ENCODE assay signal across 7 cellular contexts in genomic region chr2:111346018-111346932, GRCh38.
DNase-seq lines count a peak whose midpoint lies in the region; ATAC-seq, FAIRE-seq and TF ChIP-seq lines count a peak whose summit lies in the region.
"Not testable (repeated sequence)": the region's sequence is repeated elsewhere in the genome, so short reads cannot be mapped to it uniquely, and the experiment has no call there.

No MANE protein-coding gene starts in this region.

- intact Hi-C loops in K562 (cut with micrococcal nuclease); left ventricle myocardium inferior (cut with micrococcal nuclease); gastrocnemius medialis (cut with DNase I; ENCODE audit: low total_unique reads): not testable (repeated sequence)

- H2AFZ ChIP-seq in K562 (ENCODE audit: low read depth, low read length): not testable (repeated sequence)

- ATAC-seq in K562: peak; percentile 86
- peak; percentile 86 to 90 for ATAC-seq in gastrocnemius medialis

- TF ChIP-seq CTCF in K562 (IDR thresholded peaks at IDR 0.05 in 2 of 3, conservative IDR thresholded peaks at IDR 0.05 in 1 of 3; ENCODE audit: insufficient read depth in 2 of 3, low read depth in 1 of 3, low read length in 3 of 3); left ventricle myocardium inferior (IDR thresholded peaks at IDR 0.05; ENCODE audit: borderline replicate concordance); gastrocnemius medialis (IDR thresholded peaks at IDR 0.05 in 4 of 5, conservative IDR thresholded peaks at IDR 0.05 in 1 of 5): not testable (repeated sequence)

- peak overlapping the region; percentile 41 for H3K4me2 ChIP-seq in K562 (ENCODE audit: insufficient read depth, low read length)

- not testable (repeated sequence) for TF ChIP-seq POLR2A in K562 (conservative IDR thresholded peaks at IDR 0.05); gastrocnemius medialis (IDR thresholded peaks at IDR 0.05)

- H3K9me3 ChIP-seq in K562 (replicated peaks; ENCODE audit: control insufficient read depth, insufficient read depth, low read depth, low read length); left ventricle myocardium inferior (replicated peaks); mesodermal cell (ENCODE audit: control insufficient read depth, low read length); gastrocnemius medialis: not testable (repeated sequence)

- not testable (repeated sequence) for H3K4me1 ChIP-seq in K562 (replicated peaks in 1 of 2; ENCODE audit: control insufficient read depth in 2 of 2, insufficient read depth in 2 of 2, low read length in 2 of 2); left ventricle myocardium inferior; mesodermal cell (ENCODE audit: control insufficient read depth, insufficient read depth, low read length, poor library complexity, severe bottlenecking); gastrocnemius medialis

- in situ Hi-C loops in K562 (cut with MboI); gastrocnemius medialis (cut with MboI; ENCODE audit: low sequenced_read_pairs in 4 of 4): not testable (repeated sequence)

- not testable (repeated sequence) for TF ChIP-seq RAD21 in K562 (CRISPR knock-in tag; conservative IDR thresholded peaks at IDR 0.05 in 1 of 2, IDR thresholded peaks at IDR 0.05 in 1 of 2)

- H4K20me1 ChIP-seq in K562 (replicated peaks; ENCODE audit: control insufficient read depth, insufficient read depth, low read length): not testable (repeated sequence)

- not testable (repeated sequence) for TF ChIP-seq EP300 in K562 (IDR thresholded peaks at IDR 0.05; ENCODE audit: low read length)

- H3K9me1 ChIP-seq in K562 (ENCODE audit: control insufficient read depth, insufficient read depth, low read length): not testable (repeated sequence)

- H3K79me2 ChIP-seq in K562 (ENCODE audit: control insufficient read depth, insufficient read depth, low read length): not testable (repeated sequence)

- DNase-seq in EH (ENCODE audit: low read depth): peak; percentile 64
- peak; percentile 4 for DNase-seq in RCC 7860 (ENCODE audit: low spot score)
- peak in 1 of 4 experiments; percentile 75 for DNase-seq in K562 (ENCODE audit: extremely low read depth in 1 of 4, low spot score in 3 of 4)
- DNase-seq in fibroblast of gingiva (ENCODE audit: low read depth): peak; percentile 32
- peak; percentile 69 for DNase-seq in left ventricle myocardium inferior
- peak in 1 of 2 donors; percentile 56 for DNase-seq in gastrocnemius medialis

- WGBS in K562 (ENCODE audit: insufficient coverage, low coverage, missing lambda C conversion rate): 0% methylated on average over 4 of the region's 14 CpGs
- WGBS in mesodermal cell (ENCODE audit: insufficient coverage in 2 of 2), 2 experiments: no CpG with 5 or more reads among the region's 14 CpGs

- POLR2A ChIA-PET in K562 (lab: Yijun Ruan, JAX): not testable (repeated sequence)

- not testable (repeated sequence) for H3K9ac ChIP-seq in K562 (ENCODE audit: insufficient read depth in 1 of 2, low read depth in 2 of 2, low read length in 2 of 2)

- H3K4me3 ChIP-seq in K562; left ventricle myocardium inferior; mesodermal cell (ENCODE audit: extremely low read depth, insufficient read depth, low read length, poor library complexity, severe bottlenecking); gastrocnemius medialis: not testable (repeated sequence)

- not testable (repeated sequence) for H3K36me3 ChIP-seq in K562 (ENCODE audit: control insufficient read depth, insufficient read depth, low read length); left ventricle myocardium inferior; mesodermal cell (ENCODE audit: control insufficient read depth, insufficient read depth, low read length); gastrocnemius medialis

- not testable (repeated sequence) for BruUV-seq in K562 (replicated peaks; lab: Mats Ljungman, UMichigan)

- not testable (repeated sequence) for H3K27me3 ChIP-seq in K562 (ENCODE audit: control insufficient read depth in 2 of 2, insufficient read depth in 2 of 2, low read length in 2 of 2); left ventricle myocardium inferior (ENCODE audit: low read depth); gastrocnemius medialis

- peak; percentile 65 for FAIRE-seq in RCC 7860 (lab: Jason Lieb, UNC)
- FAIRE-seq in K562 (lab: Jason Lieb, UNC): peak; percentile 98

- H3K27ac ChIP-seq in K562 (ENCODE audit: extremely low read depth, low read depth, low read length) (peak overlapping the region; percentile 74; the same call in 2 of the 3 replicates), left ventricle myocardium inferior (replicated peaks) (peak overlapping the region; percentile 66), mesodermal cell (ENCODE audit: low read depth, low read length, severe bottlenecking) (peak overlapping the region; percentile 49), gastrocnemius medialis (peak overlapping the region in 1 of 4 donors; percentile 43)

- CTCF ChIA-PET in K562 (lab: Yijun Ruan, JAX; ENCODE audit: low intra/inter-chr PET ratio): not testable (repeated sequence)

TF ChIP-seq in K562, 482 proteins besides CTCF, POLR2A, EP300 and RAD21:
- TF ChIP-seq TEAD4 (IDR thresholded peaks at IDR 0.05; ENCODE audit: low read length): 0 out of 2 replicates have a peak, but pooled peaks have one; percentile 16
- TF ChIP-seq TEAD4 (CRISPR knock-in tag; IDR thresholded peaks at IDR 0.05; ENCODE audit: borderline replicate concordance); JUND (tag; IDR thresholded peaks at IDR 0.05; ENCODE audit: borderline replicate concordance, low read depth, low read length): not testable (repeated sequence)
- peak; percentile 47; the same call in 1 of the 2 replicates for TF ChIP-seq FOSL1 (tag; conservative IDR thresholded peaks at IDR 0.05)
- 0 out of 2 replicates have a peak, but pooled peaks have one; percentile 26 for TF ChIP-seq JUND (IDR thresholded peaks at IDR 0.05; ENCODE audit: borderline replicate concordance, low read depth, low read length)
